Comparison of ENCODE assay signal across 1 cellular context in the genomic region with DNA sequence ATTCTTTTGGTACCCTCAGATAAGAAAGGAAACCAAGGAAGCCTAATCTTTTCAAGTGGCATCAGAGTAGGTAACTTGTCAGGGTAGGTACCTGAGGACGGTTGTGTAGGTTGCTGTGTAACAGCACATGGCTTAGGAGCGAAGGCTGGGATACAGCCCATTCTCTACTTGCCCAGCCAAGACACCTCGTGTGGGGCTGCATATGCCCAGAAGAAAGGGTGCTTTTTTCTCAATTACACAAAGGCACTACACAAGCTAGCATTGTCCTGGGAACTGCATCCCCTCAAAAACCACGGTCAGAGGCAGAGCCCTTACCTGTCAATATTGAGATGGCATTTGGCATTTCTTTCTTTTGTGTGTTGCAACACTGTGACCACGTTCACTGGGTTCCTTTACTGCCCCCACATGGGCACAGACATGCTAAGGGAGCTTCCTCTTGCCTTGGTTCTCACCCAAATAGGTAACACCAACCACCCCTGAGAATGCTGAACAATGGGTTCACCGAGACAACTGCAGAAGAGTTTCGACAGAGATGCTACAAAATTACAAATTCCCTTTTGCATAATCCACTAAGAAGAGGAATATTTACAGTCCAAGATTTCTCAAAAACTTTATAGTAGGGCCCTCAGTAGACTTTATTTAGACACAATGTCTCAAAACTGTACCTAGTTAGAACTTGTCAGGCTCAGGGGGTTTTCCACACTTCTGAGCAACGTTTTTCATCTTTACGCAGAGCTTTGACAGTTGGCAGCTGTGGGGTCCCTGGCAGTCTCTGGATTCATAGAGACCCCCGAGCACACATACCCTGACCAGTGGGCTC.
TF ChIP-seq lines count a peak whose summit lies in the region.

No MANE protein-coding gene starts in this region.

TF ChIP-seq in GM12878, 131 proteins besides CTCF, POLR2A, EP300 and RAD21 (continued from another document):
- TF ChIP-seq ESRRA (IDR thresholded peaks at IDR 0.05; ENCODE audit: low read length) (no peak), ZZZ3 (IDR thresholded peaks at IDR 0.05; ENCODE audit: control insufficient read depth, insufficient read length, low read depth) (no peak), TCF7 (IDR thresholded peaks at IDR 0.05; ENCODE audit: borderline replicate concordance) (peak; percentile 45; the same call in 1 of the 2 replicates), HCFC1 (IDR thresholded peaks at IDR 0.05; ENCODE audit: low read length) (no peak), ZBED1 (IDR thresholded peaks at IDR 0.05; ENCODE audit: borderline replicate concordance) (peak; percentile 18; the same call in 1 of the 2 replicates), MTA3 (IDR thresholded peaks at IDR 0.05; ENCODE audit: borderline replicate concordance, low read length) (peak; percentile 39; the same call in 1 of the 2 replicates), TCF3 (IDR thresholded peaks at IDR 0.05; ENCODE audit: borderline replicate concordance, insufficient read depth, low read depth, low read length) (peak; percentile 76; the same call in 1 of the 2 replicates), ATF7 (IDR thresholded peaks at IDR 0.05; ENCODE audit: low read depth) (peak; percentile 65)
- TF ChIP-seq, protein P1, sequence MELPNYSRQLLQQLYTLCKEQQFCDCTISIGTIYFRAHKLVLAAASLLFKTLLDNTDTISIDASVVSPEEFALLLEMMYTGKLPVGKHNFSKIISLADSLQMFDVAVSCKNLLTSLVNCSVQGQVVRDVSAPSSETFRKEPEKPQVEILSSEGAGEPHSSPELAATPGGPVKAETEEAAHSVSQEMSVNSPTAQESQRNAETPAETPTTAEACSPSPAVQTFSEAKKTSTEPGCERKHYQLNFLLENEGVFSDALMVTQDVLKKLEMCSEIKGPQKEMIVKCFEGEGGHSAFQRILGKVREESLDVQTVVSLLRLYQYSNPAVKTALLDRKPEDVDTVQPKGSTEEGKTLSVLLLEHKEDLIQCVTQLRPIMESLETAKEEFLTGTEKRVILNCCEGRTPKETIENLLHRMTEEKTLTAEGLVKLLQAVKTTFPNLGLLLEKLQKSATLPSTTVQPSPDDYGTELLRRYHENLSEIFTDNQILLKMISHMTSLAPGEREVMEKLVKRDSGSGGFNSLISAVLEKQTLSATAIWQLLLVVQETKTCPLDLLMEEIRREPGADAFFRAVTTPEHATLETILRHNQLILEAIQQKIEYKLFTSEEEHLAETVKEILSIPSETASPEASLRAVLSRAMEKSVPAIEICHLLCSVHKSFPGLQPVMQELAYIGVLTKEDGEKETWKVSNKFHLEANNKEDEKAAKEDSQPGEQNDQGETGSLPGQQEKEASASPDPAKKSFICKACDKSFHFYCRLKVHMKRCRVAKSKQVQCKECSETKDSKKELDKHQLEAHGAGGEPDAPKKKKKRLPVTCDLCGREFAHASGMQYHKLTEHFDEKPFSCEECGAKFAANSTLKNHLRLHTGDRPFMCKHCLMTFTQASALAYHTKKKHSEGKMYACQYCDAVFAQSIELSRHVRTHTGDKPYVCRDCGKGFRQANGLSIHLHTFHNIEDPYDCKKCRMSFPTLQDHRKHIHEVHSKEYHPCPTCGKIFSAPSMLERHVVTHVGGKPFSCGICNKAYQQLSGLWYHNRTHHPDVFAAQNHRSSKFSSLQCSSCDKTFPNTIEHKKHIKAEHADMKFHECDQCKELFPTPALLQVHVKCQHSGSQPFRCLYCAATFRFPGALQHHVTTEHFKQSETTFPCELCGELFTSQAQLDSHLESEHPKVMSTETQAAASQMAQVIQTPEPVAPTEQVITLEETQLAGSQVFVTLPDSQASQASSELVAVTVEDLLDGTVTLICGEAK (IDR thresholded peaks at IDR 0.05; ENCODE audit: borderline replicate concordance), result 0 out of 2 replicates have a peak, but pooled peaks have one; percentile 54
- TF ChIP-seq, protein P2, sequence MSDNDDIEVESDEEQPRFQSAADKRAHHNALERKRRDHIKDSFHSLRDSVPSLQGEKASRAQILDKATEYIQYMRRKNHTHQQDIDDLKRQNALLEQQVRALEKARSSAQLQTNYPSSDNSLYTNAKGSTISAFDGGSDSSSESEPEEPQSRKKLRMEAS (IDR thresholded peaks at IDR 0.05; ENCODE audit: low read depth, low read length), result no peak
- TF ChIP-seq, protein P3, sequence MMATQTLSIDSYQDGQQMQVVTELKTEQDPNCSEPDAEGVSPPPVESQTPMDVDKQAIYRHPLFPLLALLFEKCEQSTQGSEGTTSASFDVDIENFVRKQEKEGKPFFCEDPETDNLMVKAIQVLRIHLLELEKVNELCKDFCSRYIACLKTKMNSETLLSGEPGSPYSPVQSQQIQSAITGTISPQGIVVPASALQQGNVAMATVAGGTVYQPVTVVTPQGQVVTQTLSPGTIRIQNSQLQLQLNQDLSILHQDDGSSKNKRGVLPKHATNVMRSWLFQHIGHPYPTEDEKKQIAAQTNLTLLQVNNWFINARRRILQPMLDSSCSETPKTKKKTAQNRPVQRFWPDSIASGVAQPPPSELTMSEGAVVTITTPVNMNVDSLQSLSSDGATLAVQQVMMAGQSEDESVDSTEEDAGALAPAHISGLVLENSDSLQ (IDR thresholded peaks at IDR 0.05), result 0 out of 2 replicates have a peak, but pooled peaks have one; percentile 20
TF ChIP-seq in GM12878: peak in this region for 42.
